8 cellular contexts compared by ENCODE assay signal in genomic region chr9:93097496-93098205, GRCh38. TPM values are rescaled to one million over a fixed set of nuclear protein-coding genes. Genes with fewer than 3 reads are reported as not detected.
DNase-seq lines count a peak whose midpoint lies in the region; ATAC-seq, FAIRE-seq and TF ChIP-seq lines count a peak whose summit lies in the region.

No MANE protein-coding gene starts in this region.

- CTCF ChIA-PET in HepG2 (lab: Yijun Ruan, JAX; ENCODE audit: low intra/inter-chr PET ratio, low total read pairs), result no interaction called here

- no peak for TF ChIP-seq POLR2A in HepG2 (IDR thresholded peaks at IDR 0.05; ENCODE audit: insufficient read depth in 1 of 2, low read depth in 2 of 2, low read length in 2 of 2)

- H3K27me3 ChIP-seq in KMS-11 (ENCODE audit: insufficient read depth, low read depth) (no peaks in the 10 kb centered on the region), ascending aorta (no peaks in the 10 kb centered on the region), HepG2 (ENCODE audit: control insufficient read depth in 1 of 2, insufficient read depth in 2 of 2, low read length in 2 of 2) (no peaks in the 10 kb centered on the region; a peak in 1 of 5 replicates), stomach smooth muscle (ENCODE audit: control insufficient read depth in 1 of 2, insufficient read depth in 2 of 2, low read length in 2 of 2) (no peaks in the 10 kb centered on the region)

- no peak for FAIRE-seq in HepG2 (lab: Jason Lieb, UNC)

- no peaks in the 10 kb centered on the region for H3K9me3 ChIP-seq in ascending aorta
- no peaks in the 10 kb centered on the region for H3K9me3 ChIP-seq in HepG2 (ENCODE audit: low read length)
- no peaks in the 10 kb centered on the region for H3K9me3 ChIP-seq in stomach smooth muscle (ENCODE audit: control insufficient read depth in 2 of 2, low read length in 2 of 2)

- ATAC-seq in HepG2 (no peak), GM21526 (IDR thresholded peaks at IDR 0.05; ENCODE audit: low FRiP score, unreplicated experiment) (no peak), HG02759 (IDR thresholded peaks at IDR 0.05; ENCODE audit: unreplicated experiment) (no peak)

- BruUV-seq in HepG2 (replicated peaks; lab: Mats Ljungman, UMichigan), result TSS peak; percentile 43

- 59% methylated on average over 10 of the region's 11 CpGs for WGBS in HepG2 (ENCODE audit: low lambda C conversion rate)

- in situ Hi-C loops in HepG2 (cut with HindIII; ENCODE audit: extremely low pct_ligation_motif_present, low pct_unique_long_range_greater_than_20kb), result no loop called here

- POLR2A ChIA-PET in HepG2 (lab: Yijun Ruan, JAX), result interaction anchor here (1.2 to 3.4 kb wide), 4 partner anchors 11 to 36 kb away, joined by 3 to 21 read pairs (median 5); partner anchors contain the start of gene NINJ1

- H3K4me3 ChIP-seq in KMS-11 (IDR thresholded peaks at IDR 0.05; ENCODE audit: insufficient read depth, low read depth, low read length) (no peak overlapping the region), ascending aorta (peak overlapping the region; percentile 81 to 96), HepG2 (replicated peaks in 1 of 3; ENCODE audit: insufficient read depth in 1 of 3, low read depth in 2 of 3, low read length in 3 of 3) (peak overlapping the region; percentile 82 to 91 (median 90); a peak in 5 of 6 replicates), stomach smooth muscle (ENCODE audit: low read length in 2 of 2) (peak overlapping the region; percentile 79 to 88)

- TF ChIP-seq EP300 in HepG2 (IDR thresholded peaks at IDR 0.05; ENCODE audit: low read depth in 2 of 2, low read length in 2 of 2) (no peak), HepG2 (CRISPR knock-in tag; IDR thresholded peaks at IDR 0.05; ENCODE audit: borderline replicate concordance) (no peak)

- H2AFZ ChIP-seq in KMS-11 (ENCODE audit: low read depth) (no peak overlapping the region), HepG2 (ENCODE audit: low read length) (no peak overlapping the region)

- TF ChIP-seq RAD21 in HepG2 (CRISPR knock-in tag; IDR thresholded peaks at IDR 0.05), result no peak

- H3K9ac ChIP-seq in KMS-11, result no peak overlapping the region
- peak overlapping the region; percentile 80; the same call in 1 of the 2 replicates for H3K9ac ChIP-seq in HepG2 (ENCODE audit: insufficient read depth, low read depth, low read length)
- H3K9ac ChIP-seq in stomach smooth muscle (ENCODE audit: low read length in 2 of 2), result peak overlapping the region; percentile 75 to 84

- H3K4me2 ChIP-seq in KMS-11, result peak overlapping the region; percentile 80; the same call in 1 of the 2 replicates
- peak overlapping the region; percentile 90 for H3K4me2 ChIP-seq in HepG2 (ENCODE audit: low read depth, low read length)

- no peaks in the 10 kb centered on the region for H4K20me1 ChIP-seq in KMS-11 (ENCODE audit: insufficient read depth)
- H4K20me1 ChIP-seq in HepG2 (ENCODE audit: insufficient read depth, low read length), result no peaks in the 10 kb centered on the region; the same call in 1 of the 2 replicates

- peak; percentile 5 to 72 for DNase-seq in ascending aorta (ENCODE audit: low spot score in 2 of 2)
- no peak for DNase-seq in HepG2 (ENCODE audit: low spot score)
- no peak for DNase-seq in iPS-NIHi7 (ENCODE audit: extremely low spot score)
- no peak for DNase-seq in stimulated activated CD8-positive, alpha-beta memory T cell treated with anti-CD3 and anti-CD28 coated beads, Interleukin-4, amount 100 ng/mL, for 48 hours

- H3K79me2 ChIP-seq in KMS-11 (ENCODE audit: insufficient read depth, low read depth) (no peaks in the 10 kb centered on the region), HepG2 (ENCODE audit: insufficient read depth, low read length) (peaks cover 25% of the 10 kb centered on the region)

- H3K27ac ChIP-seq in KMS-11 (no peak overlapping the region), ascending aorta (peak overlapping the region; percentile 96 to 97), HepG2 (ENCODE audit: extremely low read length, insufficient read depth, low read length) (no peak overlapping the region), stomach smooth muscle (ENCODE audit: low read length) (peak overlapping the region; percentile 86)

- H3K36me3 ChIP-seq in KMS-11 (ENCODE audit: insufficient read depth), result no peaks in the 10 kb centered on the region
- no peaks in the 10 kb centered on the region for H3K36me3 ChIP-seq in ascending aorta
- H3K36me3 ChIP-seq in HepG2 (replicated peaks in 1 of 2; ENCODE audit: control insufficient read depth in 1 of 2, insufficient read depth in 2 of 2, low read length in 2 of 2), result no peaks in the 10 kb centered on the region
- H3K36me3 ChIP-seq in stomach smooth muscle (ENCODE audit: control insufficient read depth in 2 of 2, insufficient read depth in 2 of 2, low read length in 2 of 2), result peaks cover 0 to 2% of the 10 kb centered on the region in 2 donors

- TF ChIP-seq CTCF in KMS-11 (conservative IDR thresholded peaks at IDR 0.05; ENCODE audit: low read depth, low read length), result no peak
- TF ChIP-seq CTCF in ascending aorta (IDR thresholded peaks at IDR 0.05), result no peak
- TF ChIP-seq CTCF in HepG2 (CRISPR knock-in tag; IDR thresholded peaks at IDR 0.05), result no peak

- H3K4me1 ChIP-seq in KMS-11 (ENCODE audit: low read depth, poor library complexity, severe bottlenecking), result peaks cover 33% of the 10 kb centered on the region
- H3K4me1 ChIP-seq in ascending aorta, result peaks cover 22 to 39% of the 10 kb centered on the region in 2 donors
- H3K4me1 ChIP-seq in HepG2 (ENCODE audit: insufficient read depth, low read length), result peaks cover 52% of the 10 kb centered on the region
- H3K4me1 ChIP-seq in stomach smooth muscle (ENCODE audit: control insufficient read depth, insufficient read depth, low read length), result peaks cover 52% of the 10 kb centered on the region

- intact Hi-C loops in ascending aorta (cut with DNase I) (loop anchor here (2.0 to 10.0 kb wide), 6 partner anchors 21 to 983 kb away; partner anchors contain the start of genes BICD2, FAM120A, FAM120AOS and SPTLC1), HepG2 (cut with micrococcal nuclease; ENCODE audit: unreplicated experiment) (no loop called here)

RNA-seq across cellular contexts. Expression of gene CARD19, which starts 1.6 kb away (rescaled TPM):
- total RNA-seq in ascending aorta (212 TPM), HepG2 (2016; rRNA removed; fragmentation: Illumina TruSeq; extraction: Trizol) (15.2 and 18.4 TPM in 2 replicates)
- 15.8 and 20.2 TPM in 2 replicates for total RNA-seq in HepG2 (2016; cell fraction: cytosol; rRNA removed; fragmentation: Illumina TruSeq; extraction: Trizol; ENCODE audit: low read depth)
- total RNA-seq in HepG2 (2016; cell fraction: insoluble cytoplasmic fraction; rRNA removed; fragmentation: Illumina TruSeq; extraction: Trizol), result 18.6 and 20.5 TPM in 2 replicates
- total RNA-seq in HepG2 (2016; cell fraction: membrane; rRNA removed; fragmentation: Illumina TruSeq; extraction: Trizol), result 17.3 and 29.5 TPM in 2 replicates
- total RNA-seq in HepG2 (2016; cell fraction: nucleus; rRNA removed; fragmentation: Illumina TruSeq; extraction: Trizol), result 8.3 and 12.2 TPM in 2 replicates
- 47.2 and 62.0 TPM in 2 replicates for polyA plus RNA-seq in HepG2 (2011; rRNA removed)
- polyA plus RNA-seq in HepG2 (2011; cell fraction: cytosol; rRNA removed), result 33.8 and 73.1 TPM in 2 replicates
- polyA plus RNA-seq in HepG2 (2011; cell fraction: nucleus; rRNA removed), result 101 and 106 TPM in 2 replicates
- 14.6 TPM in 2 replicates for polyA plus RNA-seq in HepG2 (2012)
- polyA plus RNA-seq in HepG2 (2016; cell fraction: cytosol; fragmentation: Illumina TruSeq; extraction: Trizol; ENCODE audit: low read depth), result 16.0 and 27.0 TPM in 2 replicates
- polyA plus RNA-seq in HepG2 (2016; cell fraction: insoluble cytoplasmic fraction; fragmentation: Illumina TruSeq; extraction: Trizol; ENCODE audit: low read depth), result 14.7 and 18.5 TPM in 2 replicates
- polyA plus RNA-seq in HepG2 (2016; cell fraction: membrane; fragmentation: Illumina TruSeq; extraction: Trizol; ENCODE audit: low read depth), result 13.4 and 18.5 TPM in 2 replicates
- 25.1 and 25.9 TPM in 2 replicates for polyA plus RNA-seq in HepG2 (2016; cell fraction: nucleus; fragmentation: Illumina TruSeq; extraction: Trizol; ENCODE audit: insufficient read depth, low read depth)
- 11.5 and 28.1 TPM in 2 replicates for polyA minus RNA-seq in HepG2 (2011; rRNA and poly(A)+ RNA removed; ENCODE audit: low replicate concordance)
- polyA minus RNA-seq in HepG2 (2011; cell fraction: cytosol; rRNA and poly(A)+ RNA removed), result 14.0 and 17.6 TPM in 2 replicates
- polyA minus RNA-seq in HepG2 (2011; cell fraction: nucleus; rRNA and poly(A)+ RNA removed), result 11.3 and 12.8 TPM in 2 replicates

RNA-seq across cellular contexts. Expression of gene NINJ1, which starts 36.4 kb away (rescaled TPM):
- total RNA-seq in ascending aorta, result 156 TPM
- total RNA-seq in HepG2 (2016; rRNA removed; fragmentation: Illumina TruSeq; extraction: Trizol), result 77.1 and 92.1 TPM in 2 replicates
- 104 and 127 TPM in 2 replicates for total RNA-seq in HepG2 (2016; cell fraction: cytosol; rRNA removed; fragmentation: Illumina TruSeq; extraction: Trizol; ENCODE audit: low read depth)
- 66.8 and 94.8 TPM in 2 replicates for total RNA-seq in HepG2 (2016; cell fraction: insoluble cytoplasmic fraction; rRNA removed; fragmentation: Illumina TruSeq; extraction: Trizol)
- total RNA-seq in HepG2 (2016; cell fraction: membrane; rRNA removed; fragmentation: Illumina TruSeq; extraction: Trizol), result 149 and 180 TPM in 2 replicates
- total RNA-seq in HepG2 (2016; cell fraction: nucleus; rRNA removed; fragmentation: Illumina TruSeq; extraction: Trizol), result 48.9 and 58.7 TPM in 2 replicates
- 81.2 and 109 TPM in 2 replicates for polyA plus RNA-seq in HepG2 (2011; rRNA removed)
- polyA plus RNA-seq in HepG2 (2011; cell fraction: cytosol; rRNA removed), result 83.2 and 110 TPM in 2 replicates
- 62.3 and 83.6 TPM in 2 replicates for polyA plus RNA-seq in HepG2 (2011; cell fraction: nucleus; rRNA removed)
- 77.3 and 145 TPM in 2 replicates for polyA plus RNA-seq in HepG2 (2012)
- polyA plus RNA-seq in HepG2 (2016; cell fraction: cytosol; fragmentation: Illumina TruSeq; extraction: Trizol; ENCODE audit: low read depth), result 196 and 226 TPM in 2 replicates
- 104 and 130 TPM in 2 replicates for polyA plus RNA-seq in HepG2 (2016; cell fraction: insoluble cytoplasmic fraction; fragmentation: Illumina TruSeq; extraction: Trizol; ENCODE audit: low read depth)
- 235 and 242 TPM in 2 replicates for polyA plus RNA-seq in HepG2 (2016; cell fraction: membrane; fragmentation: Illumina TruSeq; extraction: Trizol; ENCODE audit: low read depth)
- 122 and 127 TPM in 2 replicates for polyA plus RNA-seq in HepG2 (2016; cell fraction: nucleus; fragmentation: Illumina TruSeq; extraction: Trizol; ENCODE audit: insufficient read depth, low read depth)
- polyA minus RNA-seq in HepG2 (2011; rRNA and poly(A)+ RNA removed; ENCODE audit: low replicate concordance), result 22.5 and 101 TPM in 2 replicates
- 26.1 and 26.7 TPM in 2 replicates for polyA minus RNA-seq in HepG2 (2011; cell fraction: cytosol; rRNA and poly(A)+ RNA removed)
- 17.8 and 21.8 TPM in 2 replicates for polyA minus RNA-seq in HepG2 (2011; cell fraction: nucleus; rRNA and poly(A)+ RNA removed)

RNA-seq across cellular contexts. Expression of gene SUSD3, which starts 39.1 kb away (rescaled TPM):
- not detected for total RNA-seq in ascending aorta
- total RNA-seq in HepG2 (2016; rRNA removed; fragmentation: Illumina TruSeq; extraction: Trizol), result 6.0 and 7.0 TPM in 2 replicates
- total RNA-seq in HepG2 (2016; cell fraction: cytosol; rRNA removed; fragmentation: Illumina TruSeq; extraction: Trizol; ENCODE audit: low read depth), result 10.2 and 12.4 TPM in 2 replicates
- 6.3 and 8.8 TPM in 2 replicates for total RNA-seq in HepG2 (2016; cell fraction: insoluble cytoplasmic fraction; rRNA removed; fragmentation: Illumina TruSeq; extraction: Trizol)
- total RNA-seq in HepG2 (2016; cell fraction: membrane; rRNA removed; fragmentation: Illumina TruSeq; extraction: Trizol), result 10.0 and 14.6 TPM in 2 replicates
- total RNA-seq in HepG2 (2016; cell fraction: nucleus; rRNA removed; fragmentation: Illumina TruSeq; extraction: Trizol), result 4.9 and 5.2 TPM in 2 replicates
- polyA plus RNA-seq in HepG2 (2011; rRNA removed), result 9.1 and 11.7 TPM in 2 replicates
- polyA plus RNA-seq in HepG2 (2011; cell fraction: cytosol; rRNA removed), result 6.2 and 9.7 TPM in 2 replicates
- polyA plus RNA-seq in HepG2 (2011; cell fraction: nucleus; rRNA removed), result 4.6 and 5.9 TPM in 2 replicates
- polyA plus RNA-seq in HepG2 (2012), result 4.2 and 5.4 TPM in 2 replicates
- 12.5 and 16.5 TPM in 2 replicates for polyA plus RNA-seq in HepG2 (2016; cell fraction: cytosol; fragmentation: Illumina TruSeq; extraction: Trizol; ENCODE audit: low read depth)
- 5.3 and 7.1 TPM in 2 replicates for polyA plus RNA-seq in HepG2 (2016; cell fraction: insoluble cytoplasmic fraction; fragmentation: Illumina TruSeq; extraction: Trizol; ENCODE audit: low read depth)
- polyA plus RNA-seq in HepG2 (2016; cell fraction: membrane; fragmentation: Illumina TruSeq; extraction: Trizol; ENCODE audit: low read depth), result 12.6 and 14.6 TPM in 2 replicates
- polyA plus RNA-seq in HepG2 (2016; cell fraction: nucleus; fragmentation: Illumina TruSeq; extraction: Trizol; ENCODE audit: insufficient read depth, low read depth), result 9.7 and 10.7 TPM in 2 replicates
- polyA minus RNA-seq in HepG2 (2011; rRNA and poly(A)+ RNA removed; ENCODE audit: low replicate concordance), result 7.9 TPM in 1 of 2 replicates, not detected in the other
- 1.8 and 2.8 TPM in 2 replicates for polyA minus RNA-seq in HepG2 (2011; cell fraction: cytosol; rRNA and poly(A)+ RNA removed)
- 0.90 and 0.99 TPM in 2 replicates for polyA minus RNA-seq in HepG2 (2011; cell fraction: nucleus; rRNA and poly(A)+ RNA removed)

Comparison
In these comparisons a context has a peak if more than half of its experiments do, and no peak if none do; other contexts are left out.
1. H3K27ac ChIP-seq: peak in ascending aorta (2 of 2) and stomach smooth muscle (single experiment); none in KMS-11 (single experiment) and HepG2 (single experiment).
2. DNase-seq: peak in ascending aorta (2 of 2); none in HepG2 (single experiment), iPS-NIHi7 (single experiment) and stimulated activated CD8-positive, alpha-beta memory T cell treated with anti-CD3 and anti-CD28 coated beads, Interleukin-4, amount 100 ng/mL, for 48 hours (single experiment).